In the genomic region with DNA sequence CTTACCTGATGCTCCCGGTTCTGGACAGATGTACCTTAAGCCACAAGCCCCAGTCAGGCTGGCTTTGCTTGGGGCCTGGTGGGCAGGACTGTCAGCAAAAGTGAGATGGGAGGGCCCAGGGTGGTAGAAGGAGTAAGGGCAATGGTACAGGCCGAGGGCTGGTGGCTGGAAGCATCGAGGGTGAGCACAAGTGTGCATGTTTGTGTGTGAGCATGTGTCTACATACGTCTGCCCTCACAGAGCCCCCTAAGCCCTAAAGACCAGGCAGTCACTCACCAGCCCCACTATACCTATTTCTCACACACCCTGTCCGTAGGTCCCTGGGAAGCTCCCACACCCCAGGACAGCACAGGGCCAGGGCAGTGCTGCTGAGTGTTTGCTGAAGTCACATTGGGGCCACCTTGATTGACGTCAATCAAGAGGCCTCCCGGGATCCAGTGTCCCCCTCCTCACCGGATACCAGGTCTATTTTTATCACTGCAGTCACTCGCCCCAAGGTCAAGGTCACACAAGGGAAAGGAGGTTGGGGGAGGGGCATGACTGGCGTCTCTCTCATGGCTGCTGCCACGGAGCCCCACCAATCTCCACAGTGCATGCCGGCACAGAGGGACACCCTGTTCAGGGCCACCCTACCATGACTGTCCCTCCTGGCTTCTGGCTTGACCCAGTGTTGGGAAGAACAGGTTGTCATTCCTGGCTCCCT, we compare ENCODE assay signal across 19 cellular contexts. TPM values are rescaled to one million over a fixed set of nuclear protein-coding genes. Genes with fewer than 3 reads are reported as not detected.
DNase-seq lines count a peak whose midpoint lies in the region; ATAC-seq and TF ChIP-seq lines count a peak whose summit lies in the region.
"Had no signal": no experiment of that assay in that cellular context is flagged by ENCODE, and none has a peak within 500 bp of the region (broad histone marks: within the 10 kb centered on the region; RNA-seq: fewer than 3 reads in every experiment).

No MANE protein-coding gene starts in this region.

- CTCF ChIA-PET in OCI-LY7 (lab: Charles Lee; ENCODE audit: unreplicated experiment): no interaction called here

- TF ChIP-seq POLR2A in adrenal gland (IDR thresholded peaks at IDR 0.05) (no peak), sigmoid colon (IDR thresholded peaks at IDR 0.05) (no peak)

- BruUV-seq in OCI-LY7 (replicated peaks; lab: Mats Ljungman, UMichigan): no TSS peak

- no peak overlapping the region for H3K4me2 ChIP-seq in OCI-LY7 (ENCODE audit: low read length)

- no peaks in the 10 kb centered on the region for H3K9me2 ChIP-seq in OCI-LY7 (ENCODE audit: insufficient read depth, low read length)

- peak in 1 of 2 donors; percentile 24 for ATAC-seq in right cardiac atrium
- ATAC-seq in GM18517 (IDR thresholded peaks at IDR 0.05; ENCODE audit: unreplicated experiment): no peak
- no peak for ATAC-seq in HG02763 (IDR thresholded peaks at IDR 0.05; ENCODE audit: unreplicated experiment)

- H3K9me3 ChIP-seq in OCI-LY7 (ENCODE audit: low read length) (no peaks in the 10 kb centered on the region), adrenal gland (replicated peaks in 1 of 3) (no peaks in the 10 kb centered on the region), right cardiac atrium (ENCODE audit: control insufficient read depth, low read length) (no peaks in the 10 kb centered on the region), sigmoid colon (no peaks in the 10 kb centered on the region)

- H3K4me1 ChIP-seq in OCI-LY7 (ENCODE audit: insufficient read depth, low read length, poor library complexity, severe bottlenecking) (no peaks in the 10 kb centered on the region), adrenal gland (replicated peaks in 1 of 2) (peaks cover 0 to 5% of the 10 kb centered on the region in 2 donors), right cardiac atrium (ENCODE audit: control insufficient read depth, insufficient read depth, low read length) (peaks cover 4% of the 10 kb centered on the region), sigmoid colon (peaks cover 0 to 6% (median 3%) of the 10 kb centered on the region in 4 donors)

- WGBS in adrenal gland, 4 donors: 38 to 60% (median 54%) methylated on average over 11 to 12 of the region's 12 CpGs
- WGBS in right cardiac atrium: 57% methylated on average over 12 of the region's 12 CpGs
- 71 to 76% methylated on average over 12 of the region's 12 CpGs for WGBS in sigmoid colon, 2 donors

- H3K4me3 ChIP-seq in OCI-LY7 (ENCODE audit: low read depth, low read length, poor library complexity, severe bottlenecking) (no peak overlapping the region), adrenal gland (no peak overlapping the region), right cardiac atrium (ENCODE audit: low read length) (peak overlapping the region; percentile 7), sigmoid colon (no peak overlapping the region)

- DNase-seq in OCI-LY7 (ENCODE audit: low spot score) (peak; percentile 9), adrenal gland (peak in 4 of 7 donors; percentile 8 to 39 (median 34)), right cardiac atrium (peak; percentile 22 to 57 (median 54)), sigmoid colon (peak; percentile 55), immature natural killer cell (no peak)
- DNase-seq: H7; MM.1S; NCI-H187; nucleus accumbens; SIG-M5; stimulated activated CD4-positive, alpha-beta T cell treated with anti-CD3 and anti-CD28 coated beads, Interleukin-4, amount 100 ng/mL, for 4 hours had no signal

- H3K27ac Mint-ChIP-seq in immature natural killer cell: no peak overlapping the region
- H3K27ac Mint-ChIP-seq: brain; dendritic cell treated with granulocyte-macrophage colony-stimulating factor and Interleukin-4, amounts not matched to agents 40 ng/mL and 50 ng/mL, for 4 days; T-helper 1 cell treated with Interleukin-12 subunit alpha and Interleukin-12 subunit beta and Interleukin-4 antibody, amounts not matched to agents 30 μg/mL and 1 μg/mL, for 36 hours had no signal

- no peaks in the 10 kb centered on the region for H3K27me3 ChIP-seq in adrenal gland
- H3K27me3 ChIP-seq in right cardiac atrium (ENCODE audit: control insufficient read depth, insufficient read depth): no peaks in the 10 kb centered on the region
- no peaks in the 10 kb centered on the region for H3K27me3 ChIP-seq in sigmoid colon

- no peak overlapping the region for H3K27ac ChIP-seq in OCI-LY7 (ENCODE audit: low read depth, low read length, poor library complexity, severe bottlenecking)
- H3K27ac ChIP-seq in adrenal gland: no peak overlapping the region
- H3K27ac ChIP-seq in right cardiac atrium (ENCODE audit: low read length): peak overlapping the region; percentile 71
- no peak overlapping the region for H3K27ac ChIP-seq in sigmoid colon
- H3K27ac ChIP-seq: VCaP had no signal

- no peak for TF ChIP-seq EP300 in sigmoid colon (IDR thresholded peaks at IDR 0.05)

- H3K4me3 Mint-ChIP-seq in immature natural killer cell: no peak overlapping the region
- H3K4me3 Mint-ChIP-seq: brain; dendritic cell treated with granulocyte-macrophage colony-stimulating factor and Interleukin-4, amounts not matched to agents 40 ng/mL and 50 ng/mL, for 4 days; T-helper 1 cell treated with Interleukin-12 subunit alpha and Interleukin-12 subunit beta and Interleukin-4 antibody, amounts not matched to agents 30 μg/mL and 1 μg/mL, for 36 hours had no signal

- no peaks in the 10 kb centered on the region for H3K9me3 Mint-ChIP-seq in immature natural killer cell
- H3K9me3 Mint-ChIP-seq: brain; dendritic cell treated with granulocyte-macrophage colony-stimulating factor and Interleukin-4, amounts not matched to agents 40 ng/mL and 50 ng/mL, for 4 days; T-helper 1 cell treated with Interleukin-12 subunit alpha and Interleukin-12 subunit beta and Interleukin-4 antibody, amounts not matched to agents 30 μg/mL and 1 μg/mL, for 36 hours had no signal

- H3K36me3 ChIP-seq in OCI-LY7 (ENCODE audit: insufficient read depth, low read length): no peaks in the 10 kb centered on the region
- no peaks in the 10 kb centered on the region for H3K36me3 ChIP-seq in adrenal gland (replicated peaks in 1 of 2)
- no peaks in the 10 kb centered on the region for H3K36me3 ChIP-seq in sigmoid colon

- H3K4me1 Mint-ChIP-seq in immature natural killer cell: no peaks in the 10 kb centered on the region

- TF ChIP-seq CTCF in OCI-LY7 (conservative IDR thresholded peaks at IDR 0.05; ENCODE audit: low read length): no peak
- TF ChIP-seq CTCF in adrenal gland (IDR thresholded peaks at IDR 0.05): no peak
- TF ChIP-seq CTCF in sigmoid colon (IDR thresholded peaks at IDR 0.05): no peak

- H4K20me1 ChIP-seq in OCI-LY7 (ENCODE audit: insufficient read depth, low read length): no peaks in the 10 kb centered on the region

- H3K36me3 Mint-ChIP-seq in immature natural killer cell: no peaks in the 10 kb centered on the region
- H3K36me3 Mint-ChIP-seq: brain had no signal

- POLR2A ChIA-PET in OCI-LY7 (lab: Charles Lee): no interaction called here

- intact Hi-C loops in OCI-LY7 (cut with micrococcal nuclease; ENCODE audit: unreplicated experiment): no loop called here
- intact Hi-C loops in adrenal gland (cut with DNase I): loop anchor here (5.0 to 10.0 kb wide), 2 partner anchors 41 to 157 kb away; a partner anchor contains a TSS
- intact Hi-C loops in right cardiac atrium (cut with DNase I): loop anchor here in 2 of 4 donors (5.0 to 10.0 kb wide), 2 partner anchors 36 to 157 kb away; a partner anchor contains a TSS
- intact Hi-C loops in sigmoid colon (cut with DNase I): no loop called here

- peaks cover 0 to 2% (median 2%) of the 10 kb centered on the region in 3 donors for H3K27me3 Mint-ChIP-seq in immature natural killer cell (ENCODE audit: low read depth in 3 of 3)
- H3K27me3 Mint-ChIP-seq: brain had no signal

- no peak overlapping the region for H2AFZ ChIP-seq in OCI-LY7 (ENCODE audit: low read length)

- H3K79me2 ChIP-seq in OCI-LY7 (ENCODE audit: insufficient read depth, low read depth, low read length): no peaks in the 10 kb centered on the region

RNA-seq across cellular contexts. Expression of a gene that starts 1.8 kb away (rescaled TPM):
- total RNA-seq in OCI-LY7 (2014; rRNA removed; shearing (Covaris generic)): not detected in 2 replicates
- total RNA-seq in OCI-LY7 (2022): not detected in 2 replicates
- 10 to 100 TPM in 2 of 8 donors, 1 to 10 TPM in 5, not detected in 1; 1.4 to 12.1 (median 4.6) TPM for total RNA-seq in adrenal gland
- 10 to 100 TPM in 1 of 3 donors, 1 to 10 TPM in 2; 1.7 to 12.7 (median 5.7) TPM for polyA plus RNA-seq in adrenal gland
- 100 to 1,000 TPM in 3 of 4 donors, 10 to 100 TPM in 1; 42.7 to 442 (median 293) TPM for total RNA-seq in right cardiac atrium
- 1,012 TPM for polyA plus RNA-seq in right cardiac atrium
- total RNA-seq in sigmoid colon: 10 to 100 TPM in 1 of 4 donors, 1 to 10 TPM in 3; 1.5 to 10.8 (median 2.7) TPM
- polyA plus RNA-seq in sigmoid colon: 10 to 100 TPM in 1 of 3 donors, 1 to 10 TPM in 2; 2.4 to 11.8 (median 8.4) TPM
- polyA plus RNA-seq in immature natural killer cell: not detected
- total RNA-seq: frontal cortex, NCI-H460 had no signal

RNA-seq across cellular contexts. Expression of a gene that starts 16.1 kb away (rescaled TPM):
- not detected in 2 replicates for total RNA-seq in OCI-LY7 (2014; rRNA removed; shearing (Covaris generic))
- not detected in 2 replicates for total RNA-seq in OCI-LY7 (2022)
- total RNA-seq in adrenal gland: 100 to 1,000 TPM in 2 of 8 donors, 10 to 100 TPM in 6; 10.0 to 117 (median 47.5) TPM
- polyA plus RNA-seq in adrenal gland: 1,000 to 10,000 TPM in 1 of 3 donors, 100 to 1,000 TPM in 1, 10 to 100 TPM in 1; 10.4 to 1,399 (median 244) TPM
- total RNA-seq in right cardiac atrium: 10 to 100 TPM in 3 of 4 donors, 1 to 10 TPM in 1; 9.3 to 15.6 (median 12.6) TPM
- polyA plus RNA-seq in right cardiac atrium: 18.5 TPM
- 1 to 10 TPM; 3.6 to 9.0 (median 6.0) TPM for total RNA-seq in sigmoid colon
- 1 to 10 TPM; 1.2 to 5.2 (median 3.6) TPM for polyA plus RNA-seq in sigmoid colon
- polyA plus RNA-seq in immature natural killer cell: not detected

Comparison
In these comparisons a context has a peak if more than half of its experiments do, and no peak if none do; other contexts are left out.
1. DNase-seq: peak in OCI-LY7 (single experiment), adrenal gland (4 of 7), right cardiac atrium (3 of 3) and sigmoid colon (single experiment); none in immature natural killer cell (0 of 3).
2. RNA of a gene that starts 16.1 kb away (total RNA-seq): 10.0 to 117 TPM in adrenal gland, 9.3 to 15.6 TPM in right cardiac atrium and 3.6 to 9.0 TPM in sigmoid colon; not detected in OCI-LY7; every median in the first group is over 4 times any median in the second.
3. intact Hi-C loops: an anchor here in adrenal gland (5.0 to 10.0 kb wide); none called in OCI-LY7 and sigmoid colon.